Comparison of ENCODE assay signal across 2 cellular contexts in the genomic region with DNA sequence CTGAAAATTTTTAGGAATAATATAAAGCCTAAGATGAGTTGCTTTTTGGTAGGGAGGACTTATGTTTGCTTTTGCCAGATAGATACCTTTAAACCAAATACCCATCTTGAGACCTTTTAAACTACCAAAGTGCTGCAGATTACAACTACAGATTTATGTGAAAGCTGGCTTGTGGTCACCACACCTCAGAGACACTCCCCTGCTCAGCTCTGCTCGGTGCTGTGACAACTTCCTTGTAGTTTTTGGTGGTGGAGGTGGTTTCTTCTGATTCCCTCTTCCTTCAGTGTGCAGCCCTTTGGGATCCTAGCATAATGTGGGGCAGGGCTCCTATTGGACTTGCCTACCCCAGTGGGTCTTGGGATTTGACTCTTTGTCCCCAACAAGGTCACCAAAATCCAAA.
TF ChIP-seq lines count a peak whose summit lies in the region.

No MANE protein-coding gene starts in this region.

TF ChIP-seq in liver, 16 proteins besides CTCF, POLR2A, EP300 and RAD21:
- TF ChIP-seq, protein P1, sequence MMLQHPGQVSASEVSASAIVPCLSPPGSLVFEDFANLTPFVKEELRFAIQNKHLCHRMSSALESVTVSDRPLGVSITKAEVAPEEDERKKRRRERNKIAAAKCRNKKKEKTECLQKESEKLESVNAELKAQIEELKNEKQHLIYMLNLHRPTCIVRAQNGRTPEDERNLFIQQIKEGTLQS (IDR thresholded peaks at IDR 0.05), result no peak
- TF ChIP-seq EGR1 (IDR thresholded peaks at IDR 0.05; ENCODE audit: low read depth in 2 of 2) (no peak), YY1 (IDR thresholded peaks at IDR 0.05) (no peak)

TF ChIP-seq in HepG2, 621 proteins besides CTCF, POLR2A, EP300 and RAD21:
- TF ChIP-seq SRSF9 (IDR thresholded peaks at IDR 0.05; ENCODE audit: borderline replicate concordance, insufficient read depth, low read depth, low read length, poor library complexity, severe bottlenecking) (no peak), ZSCAN25 (CRISPR knock-in tag; IDR thresholded peaks at IDR 0.05) (no peak), ZNF781 (CRISPR knock-in tag; IDR thresholded peaks at IDR 0.05; ENCODE audit: borderline replicate concordance, not compliant biosample characterization) (no peak)
- TF ChIP-seq, protein P2, sequence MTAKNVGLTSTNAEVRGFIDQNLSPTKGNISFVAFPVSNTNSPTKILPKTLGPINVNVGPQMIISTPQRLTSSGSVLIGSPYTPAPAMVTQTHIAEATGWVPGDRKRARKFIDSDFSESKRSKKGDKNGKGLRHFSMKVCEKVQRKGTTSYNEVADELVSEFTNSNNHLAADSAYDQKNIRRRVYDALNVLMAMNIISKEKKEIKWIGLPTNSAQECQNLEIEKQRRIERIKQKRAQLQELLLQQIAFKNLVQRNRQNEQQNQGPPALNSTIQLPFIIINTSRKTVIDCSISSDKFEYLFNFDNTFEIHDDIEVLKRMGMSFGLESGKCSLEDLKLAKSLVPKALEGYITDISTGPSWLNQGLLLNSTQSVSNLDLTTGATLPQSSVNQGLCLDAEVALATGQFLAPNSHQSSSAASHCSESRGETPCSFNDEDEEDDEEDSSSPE (CRISPR knock-in tag; IDR thresholded peaks at IDR 0.05), result no peak
- TF ChIP-seq, protein P3, sequence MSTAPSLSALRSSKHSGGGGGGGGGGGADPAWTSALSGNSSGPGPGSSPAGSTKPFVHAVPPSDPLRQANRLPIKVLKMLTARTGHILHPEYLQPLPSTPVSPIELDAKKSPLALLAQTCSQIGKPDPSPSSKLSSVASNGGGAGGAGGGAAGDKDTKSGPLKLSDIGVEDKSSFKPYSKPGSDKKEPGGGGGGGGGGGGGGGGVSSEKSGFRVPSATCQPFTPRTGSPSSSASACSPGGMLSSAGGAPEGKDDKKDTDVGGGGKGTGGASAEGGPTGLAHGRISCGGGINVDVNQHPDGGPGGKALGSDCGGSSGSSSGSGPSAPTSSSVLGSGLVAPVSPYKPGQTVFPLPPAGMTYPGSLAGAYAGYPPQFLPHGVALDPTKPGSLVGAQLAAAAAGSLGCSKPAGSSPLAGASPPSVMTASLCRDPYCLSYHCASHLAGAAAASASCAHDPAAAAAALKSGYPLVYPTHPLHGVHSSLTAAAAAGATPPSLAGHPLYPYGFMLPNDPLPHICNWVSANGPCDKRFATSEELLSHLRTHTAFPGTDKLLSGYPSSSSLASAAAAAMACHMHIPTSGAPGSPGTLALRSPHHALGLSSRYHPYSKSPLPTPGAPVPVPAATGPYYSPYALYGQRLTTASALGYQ (CRISPR knock-in tag; IDR thresholded peaks at IDR 0.05), result no peak
